9 cellular contexts compared by ENCODE assay signal in genomic region chrX:120457766-120458180, GRCh38. TPM values are rescaled to one million over a fixed set of nuclear protein-coding genes. Genes with fewer than 3 reads are reported as not detected.
DNase-seq lines count a peak whose midpoint lies in the region; ATAC-seq, FAIRE-seq and TF ChIP-seq lines count a peak whose summit lies in the region.
"Had no signal": no experiment of that assay in that cellular context is flagged by ENCODE, and none has a peak within 500 bp of the region (broad histone marks: within the 10 kb centered on the region; RNA-seq: fewer than 3 reads in every experiment).

No MANE protein-coding gene starts in this region.

- H3K4me3 Mint-ChIP-seq in activated naive CD8-positive, alpha-beta T cell treated with anti-CD3 and anti-CD28 coated beads, Interleukin-2, amount 10 ng/mL, durations not matched to agents 7 days and 5 days, result peak overlapping the region; percentile 75
- no peak overlapping the region for H3K4me3 Mint-ChIP-seq in mesothelial cell of epicardium

- peaks cover 8% of the 10 kb centered on the region for H3K36me3 Mint-ChIP-seq in activated naive CD8-positive, alpha-beta T cell treated with anti-CD3 and anti-CD28 coated beads, Interleukin-2, amount 10 ng/mL, durations not matched to agents 7 days and 5 days
- peaks cover 2% of the 10 kb centered on the region for H3K36me3 Mint-ChIP-seq in mesothelial cell of epicardium

- peak; percentile 80 for ATAC-seq in GM21526 (IDR thresholded peaks at IDR 0.05; ENCODE audit: low FRiP score, unreplicated experiment)
- peak; percentile 76 for ATAC-seq in activated naive CD8-positive, alpha-beta T cell treated with anti-CD3 and anti-CD28 coated beads, Interleukin-2, amount 10 ng/mL, durations not matched to agents 7 days and 5 days (ENCODE audit: low read depth)

- no peaks in the 10 kb centered on the region for H3K9me3 Mint-ChIP-seq in activated naive CD8-positive, alpha-beta T cell treated with anti-CD3 and anti-CD28 coated beads, Interleukin-2, amount 10 ng/mL, durations not matched to agents 7 days and 5 days
- peaks cover 18% of the 10 kb centered on the region for H3K9me3 Mint-ChIP-seq in mesothelial cell of epicardium

- intact Hi-C loops in prostate gland (cut with DNase I), result no loop called here

- 0% methylated on average over 2 of the region's 2 CpGs for WGBS in prostate gland

- no peaks in the 10 kb centered on the region for H3K27me3 Mint-ChIP-seq in activated naive CD8-positive, alpha-beta T cell treated with anti-CD3 and anti-CD28 coated beads, Interleukin-2, amount 10 ng/mL, durations not matched to agents 7 days and 5 days
- no peaks in the 10 kb centered on the region for H3K27me3 Mint-ChIP-seq in mesothelial cell of epicardium (ENCODE audit: low read depth)

- POLR2A ChIA-PET in activated naive CD8-positive, alpha-beta T cell treated with anti-CD3 and anti-CD28 coated beads, Interleukin-2, amount 10 ng/mL, durations not matched to agents 7 days and 5 days (lab: Charles Lee), result interaction anchor here (1.0 to 2.1 kb wide), 2 partner anchors 10 to 146 kb away, joined by 3 to 6 read pairs; partner anchors contain the start of gene MCTS1

- H3K4me3 ChIP-seq in prostate gland, result no peak overlapping the region

- H3K27ac Mint-ChIP-seq in activated naive CD8-positive, alpha-beta T cell treated with anti-CD3 and anti-CD28 coated beads, Interleukin-2, amount 10 ng/mL, durations not matched to agents 7 days and 5 days, result no peak overlapping the region
- no peak overlapping the region for H3K27ac Mint-ChIP-seq in mesothelial cell of epicardium

- TF ChIP-seq CTCF in prostate gland (IDR thresholded peaks at IDR 0.05), result no peak
- TF ChIP-seq CTCF in mesothelial cell of epicardium (IDR thresholded peaks at IDR 0.05; ENCODE audit: unreplicated experiment), result no peak

- no peaks in the 10 kb centered on the region for H3K36me3 ChIP-seq in prostate gland

- no peak overlapping the region for H3K27ac ChIP-seq in prostate gland
- H3K27ac ChIP-seq: VCaP had no signal

- H3K9me3 ChIP-seq in prostate gland, result no peaks in the 10 kb centered on the region

- H3K27me3 ChIP-seq in prostate gland (replicated peaks; ENCODE audit: insufficient read depth), result no peaks in the 10 kb centered on the region

- FAIRE-seq in HTR-8/SVneo (lab: Jason Lieb, UNC), result no peak

- peaks cover 27% of the 10 kb centered on the region for H3K4me1 Mint-ChIP-seq in activated naive CD8-positive, alpha-beta T cell treated with anti-CD3 and anti-CD28 coated beads, Interleukin-2, amount 10 ng/mL, durations not matched to agents 7 days and 5 days
- H3K4me1 Mint-ChIP-seq in mesothelial cell of epicardium, result peaks cover 18% of the 10 kb centered on the region

- DNase-seq in GM04503 (ENCODE audit: low read depth) (peak; percentile 47), HTR-8/SVneo (ENCODE audit: insufficient read length, low spot score) (peak; percentile 1), prostate gland (ENCODE audit: low spot score) (peak; percentile 31), mesothelial cell of epicardium (ENCODE audit: low spot score in 2 of 2, unreplicated experiment in 2 of 2) (no peak), islet precursor cell (no peak), HuH-7 (ENCODE audit: low spot score) (no peak)
- DNase-seq in activated naive CD8-positive, alpha-beta T cell treated with anti-CD3 and anti-CD28 coated beads, Interleukin-2, amount 10 ng/mL, durations not matched to agents 7 days and 5 days, result no peak

- no peaks in the 10 kb centered on the region for H3K4me1 ChIP-seq in prostate gland (replicated peaks)

- no peak for TF ChIP-seq POLR2A in prostate gland (IDR thresholded peaks at IDR 0.05)

RNA-seq across cellular contexts. Expression of gene LAMP2, which starts 11.3 kb away (rescaled TPM):
- 10 to 100 TPM; 41.8 to 41.9 TPM for total RNA-seq in activated naive CD8-positive, alpha-beta T cell treated with anti-CD3 and anti-CD28 coated beads, Interleukin-2, amount 10 ng/mL, durations not matched to agents 7 days and 5 days
- total RNA-seq in prostate gland (100 to 1,000 TPM; 156 to 269 TPM), mesothelial cell of epicardium (74.1 to 77.7 TPM (median 76.3 TPM) in 3 replicates)

Comparison
In these comparisons a context has a peak if more than half of its experiments do, and no peak if none do; other contexts are left out.
1. DNase-seq: peak in GM04503 (single experiment), HTR-8/SVneo (single experiment) and prostate gland (single experiment); none in activated naive CD8-positive, alpha-beta T cell treated with anti-CD3 and anti-CD28 coated beads, Interleukin-2, amount 10 ng/mL, durations not matched to agents 7 days and 5 days (single experiment), mesothelial cell of epicardium (0 of 2), islet precursor cell (single experiment) and HuH-7 (single experiment).